ENCODE assay signal across 8 cellular contexts in the genomic region with DNA sequence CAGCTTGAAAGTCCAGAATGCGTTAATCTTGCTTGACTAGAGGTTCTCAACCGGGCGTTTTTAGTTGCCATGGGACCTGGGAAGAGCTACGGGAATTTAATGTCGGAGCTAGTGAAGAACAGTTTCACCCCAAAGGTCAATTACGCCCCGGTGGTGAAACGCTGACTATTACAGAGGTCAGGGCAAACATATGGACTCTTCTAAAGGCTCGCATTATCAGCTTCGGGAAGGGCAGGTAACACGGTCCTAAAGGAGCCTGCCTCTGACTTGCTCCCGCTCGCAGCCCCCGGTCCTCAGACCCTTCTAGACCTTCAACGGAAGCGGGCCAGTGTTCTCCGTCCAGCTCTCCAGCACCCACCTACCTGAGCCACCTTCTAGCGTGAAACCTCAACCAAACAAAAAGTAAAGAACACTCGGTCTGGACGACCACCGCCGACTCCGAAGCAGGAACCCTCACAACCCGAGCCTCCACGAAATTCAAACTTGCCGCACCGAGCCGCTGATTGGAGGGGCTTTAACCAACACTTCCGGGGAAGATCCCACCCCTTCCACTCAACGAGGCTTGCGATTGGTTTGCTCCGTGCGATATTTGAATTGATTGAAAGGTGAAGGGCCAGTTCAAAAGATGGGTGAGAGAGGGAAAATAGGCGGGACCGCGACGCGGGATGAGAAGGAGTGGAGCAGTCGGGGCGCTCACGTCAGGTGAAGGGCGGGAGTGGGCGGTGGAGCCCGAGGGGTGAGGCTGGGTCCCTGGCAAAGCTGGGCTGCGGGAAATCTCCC.
DNase-seq lines count a peak whose midpoint lies in the region; FAIRE-seq and TF ChIP-seq lines count a peak whose summit lies in the region.

A gene with protein sequence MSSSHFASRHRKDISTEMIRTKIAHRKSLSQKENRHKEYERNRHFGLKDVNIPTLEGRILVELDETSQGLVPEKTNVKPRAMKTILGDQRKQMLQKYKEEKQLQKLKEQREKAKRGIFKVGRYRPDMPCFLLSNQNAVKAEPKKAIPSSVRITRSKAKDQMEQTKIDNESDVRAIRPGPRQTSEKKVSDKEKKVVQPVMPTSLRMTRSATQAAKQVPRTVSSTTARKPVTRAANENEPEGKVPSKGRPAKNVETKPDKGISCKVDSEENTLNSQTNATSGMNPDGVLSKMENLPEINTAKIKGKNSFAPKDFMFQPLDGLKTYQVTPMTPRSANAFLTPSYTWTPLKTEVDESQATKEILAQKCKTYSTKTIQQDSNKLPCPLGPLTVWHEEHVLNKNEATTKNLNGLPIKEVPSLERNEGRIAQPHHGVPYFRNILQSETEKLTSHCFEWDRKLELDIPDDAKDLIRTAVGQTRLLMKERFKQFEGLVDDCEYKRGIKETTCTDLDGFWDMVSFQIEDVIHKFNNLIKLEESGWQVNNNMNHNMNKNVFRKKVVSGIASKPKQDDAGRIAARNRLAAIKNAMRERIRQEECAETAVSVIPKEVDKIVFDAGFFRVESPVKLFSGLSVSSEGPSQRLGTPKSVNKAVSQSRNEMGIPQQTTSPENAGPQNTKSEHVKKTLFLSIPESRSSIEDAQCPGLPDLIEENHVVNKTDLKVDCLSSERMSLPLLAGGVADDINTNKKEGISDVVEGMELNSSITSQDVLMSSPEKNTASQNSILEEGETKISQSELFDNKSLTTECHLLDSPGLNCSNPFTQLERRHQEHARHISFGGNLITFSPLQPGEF (minus strand): TSS at position 485 of the 780 bp plus-strand sequence. CDS start 2,406 bp downstream, outside the sequence.

- peak within 1 kb of the TSS; percentile 82 for H2AFZ ChIP-seq in MM.1S (ENCODE audit: low read length)

- H3K4me3 Mint-ChIP-seq in nephron progenitor cell: peak within 1 kb of the TSS; percentile 94
- peak within 1 kb of the TSS; percentile 99 for H3K4me3 Mint-ChIP-seq in stimulated activated naive CD8-positive, alpha-beta T cell treated with anti-CD3 and anti-CD28 coated beads, Interleukin-15, Interleukin-2, amounts not matched to agents 100 ng/mL and 50 ng/mL, for 24 hours

- H3K4me1 ChIP-seq in MM.1S (ENCODE audit: low read length): peaks cover 7% of the 10 kb centered on the region; the same call in 1 of the 2 replicates

- peaks cover 2% of the 10 kb centered on the region for H3K27me3 Mint-ChIP-seq in nephron progenitor cell (ENCODE audit: low read depth, poor library complexity)
- H3K27me3 Mint-ChIP-seq in stimulated activated naive CD8-positive, alpha-beta T cell treated with anti-CD3 and anti-CD28 coated beads, Interleukin-15, Interleukin-2, amounts not matched to agents 100 ng/mL and 50 ng/mL, for 24 hours: no peaks in the 10 kb centered on the region

- FAIRE-seq in G401.6 (lab: Jason Lieb, UNC): peak; percentile 98

- H3K4me1 Mint-ChIP-seq in nephron progenitor cell: peaks cover 22% of the 10 kb centered on the region
- peaks cover 25% of the 10 kb centered on the region for H3K4me1 Mint-ChIP-seq in stimulated activated naive CD8-positive, alpha-beta T cell treated with anti-CD3 and anti-CD28 coated beads, Interleukin-15, Interleukin-2, amounts not matched to agents 100 ng/mL and 50 ng/mL, for 24 hours (ENCODE audit: low read depth)

- H3K4me3 ChIP-seq in MM.1S (ENCODE audit: low read length): peak within 1 kb of the TSS; percentile 87

- peak within 1 kb of the TSS; percentile 93 for H3K27ac Mint-ChIP-seq in nephron progenitor cell
- H3K27ac Mint-ChIP-seq in stimulated activated naive CD8-positive, alpha-beta T cell treated with anti-CD3 and anti-CD28 coated beads, Interleukin-15, Interleukin-2, amounts not matched to agents 100 ng/mL and 50 ng/mL, for 24 hours: peak within 1 kb of the TSS; percentile 91

- H3K9me3 ChIP-seq in MM.1S (replicated peaks; ENCODE audit: insufficient read depth, low read length): no peaks in the 10 kb centered on the region

- TF ChIP-seq CTCF in MM.1S (IDR thresholded peaks at IDR 0.05; ENCODE audit: low read length) (no peak), nephron progenitor cell (IDR thresholded peaks at IDR 0.05) (no peak)

- peak; percentile 95 for DNase-seq in HCEC 1CT
- DNase-seq in MM.1S: peak; percentile 91
- DNase-seq in SHP77 treated with DMSO at 0.1 percent for 48 hours (lab: John Stamatoyannopoulos, UW): peak; percentile 95
- DNase-seq in activated effector memory CD4-positive, alpha-beta T cell treated with Interleukin-2 at 50 U/mL for 16 hours: peak; percentile 83
- DNase-seq in fibroblast of the conjunctiva (ENCODE audit: low read depth): peak; percentile 90
- DNase-seq in nephron progenitor cell: peak; percentile 87

- H3K9me2 ChIP-seq in MM.1S (replicated peaks; ENCODE audit: insufficient read depth, low read length): no peaks in the 10 kb centered on the region

- H4K20me1 ChIP-seq in MM.1S (ENCODE audit: insufficient read depth, low read length): no peaks in the 10 kb centered on the region

- H3K79me2 ChIP-seq in MM.1S (ENCODE audit: low read length): peaks cover 38% of the 10 kb centered on the region

- H3K27me3 ChIP-seq in MM.1S (replicated peaks; ENCODE audit: insufficient read depth, low read length): no peaks in the 10 kb centered on the region

- H3K9me3 Mint-ChIP-seq in nephron progenitor cell: peaks cover 10% of the 10 kb centered on the region
- H3K9me3 Mint-ChIP-seq in stimulated activated naive CD8-positive, alpha-beta T cell treated with anti-CD3 and anti-CD28 coated beads, Interleukin-15, Interleukin-2, amounts not matched to agents 100 ng/mL and 50 ng/mL, for 24 hours: no peaks in the 10 kb centered on the region

- H3K4me2 ChIP-seq in MM.1S (ENCODE audit: low read depth, low read length): peak within 1 kb of the TSS; percentile 69

- H3K9ac ChIP-seq in MM.1S (ENCODE audit: low read length): peak within 1 kb of the TSS; percentile 63

- H3K27ac ChIP-seq in MM.1S (ENCODE audit: low read length): peak within 1 kb of the TSS; percentile 41; the same call in 1 of the 2 replicates

- peaks cover 26% of the 10 kb centered on the region for H3K36me3 Mint-ChIP-seq in nephron progenitor cell (ENCODE audit: low read depth)
- peaks cover 11% of the 10 kb centered on the region for H3K36me3 Mint-ChIP-seq in stimulated activated naive CD8-positive, alpha-beta T cell treated with anti-CD3 and anti-CD28 coated beads, Interleukin-15, Interleukin-2, amounts not matched to agents 100 ng/mL and 50 ng/mL, for 24 hours (ENCODE audit: low read depth)

- no peaks in the 10 kb centered on the region for H3K36me3 ChIP-seq in MM.1S (replicated peaks; ENCODE audit: insufficient read depth, low read length)

- H3F3A ChIP-seq in MM.1S (ENCODE audit: insufficient read depth, low read length): no peaks in the 10 kb centered on the region

Comparison
In these comparisons a context has a peak if more than half of its experiments do, and no peak if none do; other contexts are left out.
1. Peak in every context shown above with its lines: DNase-seq, H3K4me3 ChIP-seq and H3K27ac ChIP-seq.